1 cellular context compared by ENCODE assay signal in the genomic region with DNA sequence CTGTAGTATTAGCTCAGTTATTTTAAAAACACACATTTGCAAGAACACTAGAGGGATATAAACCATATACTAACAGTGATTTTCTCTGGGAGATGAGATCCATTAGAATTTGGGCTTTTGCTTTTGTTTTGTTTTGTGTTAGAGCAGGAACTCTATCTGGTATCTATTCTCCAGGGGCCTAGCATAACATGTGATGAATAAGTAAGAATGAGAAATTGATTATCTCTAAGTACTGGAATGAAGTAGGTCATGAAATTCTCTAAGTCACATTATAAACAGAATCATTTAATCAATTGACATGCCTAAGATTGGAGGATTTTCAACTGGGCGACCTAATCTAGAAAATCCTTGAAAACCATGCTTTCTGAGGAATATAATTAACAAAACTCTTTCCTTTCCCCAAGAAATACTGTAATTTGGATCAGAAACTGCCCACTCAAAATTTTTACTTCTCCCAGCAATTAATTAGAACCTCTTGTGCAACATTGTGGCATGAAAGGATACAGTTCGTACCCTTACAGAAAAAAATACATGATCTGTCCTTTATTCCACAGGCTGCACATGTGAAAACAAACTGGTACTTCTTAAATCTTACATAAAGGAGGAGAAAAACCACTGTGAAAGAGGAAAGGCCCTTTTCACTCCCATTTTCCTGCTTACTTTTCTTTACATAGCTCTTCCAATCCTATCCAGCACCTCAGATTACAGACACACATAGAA.
TF ChIP-seq lines count a peak whose summit lies in the region.

No MANE protein-coding gene starts in this region.

TF ChIP-seq in GM23338, 12 proteins besides CTCF, POLR2A, EP300 and RAD21 (continued from another document):
- TF ChIP-seq, protein P1, sequence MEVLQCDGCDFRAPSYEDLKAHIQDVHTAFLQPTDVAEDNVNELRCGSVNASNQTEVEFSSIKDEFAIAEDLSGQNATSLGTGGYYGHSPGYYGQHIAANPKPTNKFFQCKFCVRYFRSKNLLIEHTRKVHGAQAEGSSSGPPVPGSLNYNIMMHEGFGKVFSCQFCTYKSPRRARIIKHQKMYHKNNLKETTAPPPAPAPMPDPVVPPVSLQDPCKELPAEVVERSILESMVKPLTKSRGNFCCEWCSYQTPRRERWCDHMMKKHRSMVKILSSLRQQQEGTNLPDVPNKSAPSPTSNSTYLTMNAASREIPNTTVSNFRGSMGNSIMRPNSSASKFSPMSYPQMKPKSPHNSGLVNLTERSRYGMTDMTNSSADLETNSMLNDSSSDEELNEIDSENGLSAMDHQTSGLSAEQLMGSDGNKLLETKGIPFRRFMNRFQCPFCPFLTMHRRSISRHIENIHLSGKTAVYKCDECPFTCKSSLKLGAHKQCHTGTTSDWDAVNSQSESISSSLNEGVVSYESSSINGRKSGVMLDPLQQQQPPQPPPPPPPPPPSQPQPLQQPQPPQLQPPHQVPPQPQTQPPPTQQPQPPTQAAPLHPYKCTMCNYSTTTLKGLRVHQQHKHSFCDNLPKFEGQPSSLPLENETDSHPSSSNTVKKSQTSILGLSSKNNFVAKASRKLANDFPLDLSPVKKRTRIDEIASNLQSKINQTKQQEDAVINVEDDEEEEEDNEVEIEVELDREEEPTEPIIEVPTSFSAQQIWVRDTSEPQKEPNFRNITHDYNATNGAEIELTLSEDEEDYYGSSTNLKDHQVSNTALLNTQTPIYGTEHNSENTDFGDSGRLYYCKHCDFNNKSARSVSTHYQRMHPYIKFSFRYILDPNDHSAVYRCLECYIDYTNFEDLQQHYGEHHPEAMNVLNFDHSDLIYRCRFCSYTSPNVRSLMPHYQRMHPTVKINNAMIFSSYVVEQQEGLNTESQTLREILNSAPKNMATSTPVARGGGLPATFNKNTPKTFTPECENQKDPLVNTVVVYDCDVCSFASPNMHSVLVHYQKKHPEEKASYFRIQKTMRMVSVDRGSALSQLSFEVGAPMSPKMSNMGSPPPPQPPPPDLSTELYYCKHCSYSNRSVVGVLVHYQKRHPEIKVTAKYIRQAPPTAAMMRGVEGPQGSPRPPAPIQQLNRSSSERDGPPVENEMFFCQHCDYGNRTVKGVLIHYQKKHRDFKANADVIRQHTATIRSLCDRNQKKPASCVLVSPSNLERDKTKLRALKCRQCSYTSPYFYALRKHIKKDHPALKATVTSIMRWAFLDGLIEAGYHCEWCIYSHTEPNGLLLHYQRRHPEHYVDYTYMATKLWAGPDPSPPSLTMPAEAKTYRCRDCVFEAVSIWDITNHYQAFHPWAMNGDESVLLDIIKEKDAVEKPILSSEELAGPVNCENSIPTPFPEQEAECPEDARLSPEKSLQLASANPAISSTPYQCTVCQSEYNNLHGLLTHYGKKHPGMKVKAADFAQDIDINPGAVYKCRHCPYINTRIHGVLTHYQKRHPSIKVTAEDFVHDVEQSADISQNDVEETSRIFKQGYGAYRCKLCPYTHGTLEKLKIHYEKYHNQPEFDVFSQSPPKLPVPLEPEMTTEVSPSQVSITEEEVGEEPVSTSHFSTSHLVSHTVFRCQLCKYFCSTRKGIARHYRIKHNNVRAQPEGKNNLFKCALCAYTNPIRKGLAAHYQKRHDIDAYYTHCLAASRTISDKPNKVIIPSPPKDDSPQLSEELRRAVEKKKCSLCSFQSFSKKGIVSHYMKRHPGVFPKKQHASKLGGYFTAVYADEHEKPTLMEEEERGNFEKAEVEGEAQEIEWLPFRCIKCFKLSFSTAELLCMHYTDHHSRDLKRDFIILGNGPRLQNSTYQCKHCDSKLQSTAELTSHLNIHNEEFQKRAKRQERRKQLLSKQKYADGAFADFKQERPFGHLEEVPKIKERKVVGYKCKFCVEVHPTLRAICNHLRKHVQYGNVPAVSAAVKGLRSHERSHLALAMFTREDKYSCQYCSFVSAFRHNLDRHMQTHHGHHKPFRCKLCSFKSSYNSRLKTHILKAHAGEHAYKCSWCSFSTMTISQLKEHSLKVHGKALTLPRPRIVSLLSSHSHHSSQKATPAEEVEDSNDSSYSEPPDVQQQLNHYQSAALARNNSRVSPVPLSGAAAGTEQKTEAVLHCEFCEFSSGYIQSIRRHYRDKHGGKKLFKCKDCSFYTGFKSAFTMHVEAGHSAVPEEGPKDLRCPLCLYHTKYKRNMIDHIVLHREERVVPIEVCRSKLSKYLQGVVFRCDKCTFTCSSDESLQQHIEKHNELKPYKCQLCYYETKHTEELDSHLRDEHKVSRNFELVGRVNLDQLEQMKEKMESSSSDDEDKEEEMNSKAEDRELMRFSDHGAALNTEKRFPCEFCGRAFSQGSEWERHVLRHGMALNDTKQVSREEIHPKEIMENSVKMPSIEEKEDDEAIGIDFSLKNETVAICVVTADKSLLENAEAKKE (CRISPR knock-in tag; IDR thresholded peaks at IDR 0.05): no peak
